14 cellular contexts compared by ENCODE assay signal in the genomic region with DNA sequence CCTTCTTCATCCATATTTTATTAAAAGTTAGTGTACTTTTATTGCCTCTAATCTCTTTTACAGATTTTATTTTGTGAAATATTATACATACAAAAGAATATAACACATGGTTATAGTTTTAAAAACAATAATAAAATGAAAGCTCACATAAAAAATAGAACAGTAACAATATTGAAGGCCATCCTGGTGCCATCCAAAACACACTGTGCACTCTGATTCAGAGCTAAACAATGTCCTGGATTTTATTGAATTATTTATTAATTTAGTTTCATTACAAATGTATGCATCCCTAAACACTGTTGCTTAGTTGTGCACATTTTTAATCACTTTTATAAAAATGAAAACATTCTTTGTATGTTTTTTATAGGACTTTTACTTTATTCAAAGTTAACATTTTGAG.
"Had no signal": no experiment of that assay in that cellular context is flagged by ENCODE, and none has a peak within 500 bp of the region (broad histone marks: within the 10 kb centered on the region; RNA-seq: fewer than 3 reads in every experiment).

No MANE protein-coding gene starts in this region.

- H3K9me3 ChIP-seq: ascending aorta, transverse colon had no signal

- H3K27ac ChIP-seq: ascending aorta, cardiac muscle cell, neural progenitor cell, transverse colon had no signal

- H3K27me3 ChIP-seq: ascending aorta, cardiac muscle cell, neural progenitor cell, transverse colon had no signal

- H3K36me3 ChIP-seq: cardiac muscle cell, neural progenitor cell, transverse colon had no signal

- H2AFZ ChIP-seq: neural progenitor cell had no signal

- DNase-seq: activated CD4-positive, alpha-beta T cell treated with anti-CD3 and anti-CD28 coated beads for 4 hours; activated CD8-positive, alpha-beta memory T cell treated with anti-CD3 and anti-CD28 coated beads, Interleukin-2, amount 50 U/mL, for 4 hours; activated CD8-positive, alpha-beta T cell treated with anti-CD3 and anti-CD28 coated beads for 36 hours; activated naive CD4-positive, alpha-beta T cell; effector CD4-positive, alpha-beta T cell; posterior cingulate gyrus; right cardiac atrium; stimulated activated naive CD4-positive, alpha-beta T cell; substantia nigra; transverse colon had no signal

- FAIRE-seq: colon had no signal

- H3K4me3 ChIP-seq: ascending aorta, cardiac muscle cell, neural progenitor cell, transverse colon had no signal

- H3K4me2 ChIP-seq: neural progenitor cell had no signal
